In the genomic region with DNA sequence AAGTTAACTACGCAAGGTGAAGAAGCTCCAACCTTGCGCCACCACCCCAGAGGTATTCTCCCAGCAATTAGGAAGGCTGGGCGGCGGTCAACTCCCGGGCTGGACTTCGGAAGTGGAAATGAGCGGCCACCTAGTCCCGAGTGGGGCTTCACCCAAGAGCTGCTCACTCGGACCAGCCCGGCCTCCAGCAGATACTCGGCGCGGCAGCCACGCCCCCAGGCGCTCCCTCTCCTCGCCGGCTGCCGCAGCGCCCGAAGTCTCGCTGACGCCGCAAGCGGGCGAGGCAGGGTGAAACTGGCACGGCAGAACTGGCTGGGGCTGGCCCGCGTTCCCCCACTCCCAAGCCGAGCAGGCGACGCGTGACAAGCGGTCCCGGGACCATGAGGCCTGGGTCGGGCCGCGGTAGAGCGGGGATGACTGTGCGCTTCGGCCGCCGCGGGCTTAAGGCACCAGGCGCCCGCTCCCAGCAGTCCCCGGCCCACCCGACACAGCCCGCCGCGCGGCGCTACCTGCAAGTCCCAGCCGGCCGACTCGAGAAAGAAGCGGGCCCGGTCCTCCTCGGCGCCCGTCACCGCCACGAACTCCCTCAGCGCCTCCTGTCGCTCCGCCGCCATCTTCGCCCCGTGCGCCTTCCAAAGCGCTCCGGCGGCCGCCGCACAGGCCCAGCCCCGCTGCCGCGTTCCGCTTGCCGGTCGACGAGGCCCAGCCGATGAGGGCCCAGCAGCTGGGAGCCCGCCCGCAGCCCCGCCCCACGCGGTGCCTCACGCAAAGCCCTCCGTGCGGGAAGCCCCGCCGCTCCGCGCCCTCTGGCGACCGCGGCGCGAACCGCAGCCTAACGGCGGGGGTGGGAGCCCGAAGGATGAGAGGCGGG, we compare ENCODE assay signal across 1 cellular context.
TF ChIP-seq lines count a peak whose summit lies in the region.

A gene (minus strand): TSS at position 639 of the 871 bp plus-strand sequence. CDS start 25 bp downstream, at position 614.

TF ChIP-seq in HepG2, 621 proteins besides CTCF, POLR2A, EP300 and RAD21 (continued from another document and continues in another):
- TF ChIP-seq, protein P1, sequence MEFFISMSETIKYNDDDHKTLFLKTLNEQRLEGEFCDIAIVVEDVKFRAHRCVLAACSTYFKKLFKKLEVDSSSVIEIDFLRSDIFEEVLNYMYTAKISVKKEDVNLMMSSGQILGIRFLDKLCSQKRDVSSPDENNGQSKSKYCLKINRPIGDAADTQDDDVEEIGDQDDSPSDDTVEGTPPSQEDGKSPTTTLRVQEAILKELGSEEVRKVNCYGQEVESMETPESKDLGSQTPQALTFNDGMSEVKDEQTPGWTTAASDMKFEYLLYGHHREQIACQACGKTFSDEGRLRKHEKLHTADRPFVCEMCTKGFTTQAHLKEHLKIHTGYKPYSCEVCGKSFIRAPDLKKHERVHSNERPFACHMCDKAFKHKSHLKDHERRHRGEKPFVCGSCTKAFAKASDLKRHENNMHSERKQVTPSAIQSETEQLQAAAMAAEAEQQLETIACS (CRISPR knock-in tag; IDR thresholded peaks at IDR 0.05), result peak; percentile 84
- TF ChIP-seq ZNF569 (CRISPR knock-in tag; IDR thresholded peaks at IDR 0.05; ENCODE audit: borderline replicate concordance), result peak; percentile 86; the same call in 1 of the 2 replicates
- TF ChIP-seq SCMH1 (CRISPR knock-in tag; IDR thresholded peaks at IDR 0.05; ENCODE audit: borderline replicate concordance), result no peak
- peak; percentile 85 for TF ChIP-seq ISL2 (CRISPR knock-in tag; IDR thresholded peaks at IDR 0.05)
- TF ChIP-seq ZNF841 (CRISPR knock-in tag; IDR thresholded peaks at IDR 0.05; ENCODE audit: borderline replicate concordance), result peak; percentile 86; the same call in 1 of the 2 replicates
- no peak for TF ChIP-seq ZNF354B (CRISPR knock-in tag; IDR thresholded peaks at IDR 0.05)
- no peak for TF ChIP-seq ZNF652 (CRISPR knock-in tag; IDR thresholded peaks at IDR 0.05; ENCODE audit: borderline replicate concordance, low read depth)
- TF ChIP-seq, protein P2, sequence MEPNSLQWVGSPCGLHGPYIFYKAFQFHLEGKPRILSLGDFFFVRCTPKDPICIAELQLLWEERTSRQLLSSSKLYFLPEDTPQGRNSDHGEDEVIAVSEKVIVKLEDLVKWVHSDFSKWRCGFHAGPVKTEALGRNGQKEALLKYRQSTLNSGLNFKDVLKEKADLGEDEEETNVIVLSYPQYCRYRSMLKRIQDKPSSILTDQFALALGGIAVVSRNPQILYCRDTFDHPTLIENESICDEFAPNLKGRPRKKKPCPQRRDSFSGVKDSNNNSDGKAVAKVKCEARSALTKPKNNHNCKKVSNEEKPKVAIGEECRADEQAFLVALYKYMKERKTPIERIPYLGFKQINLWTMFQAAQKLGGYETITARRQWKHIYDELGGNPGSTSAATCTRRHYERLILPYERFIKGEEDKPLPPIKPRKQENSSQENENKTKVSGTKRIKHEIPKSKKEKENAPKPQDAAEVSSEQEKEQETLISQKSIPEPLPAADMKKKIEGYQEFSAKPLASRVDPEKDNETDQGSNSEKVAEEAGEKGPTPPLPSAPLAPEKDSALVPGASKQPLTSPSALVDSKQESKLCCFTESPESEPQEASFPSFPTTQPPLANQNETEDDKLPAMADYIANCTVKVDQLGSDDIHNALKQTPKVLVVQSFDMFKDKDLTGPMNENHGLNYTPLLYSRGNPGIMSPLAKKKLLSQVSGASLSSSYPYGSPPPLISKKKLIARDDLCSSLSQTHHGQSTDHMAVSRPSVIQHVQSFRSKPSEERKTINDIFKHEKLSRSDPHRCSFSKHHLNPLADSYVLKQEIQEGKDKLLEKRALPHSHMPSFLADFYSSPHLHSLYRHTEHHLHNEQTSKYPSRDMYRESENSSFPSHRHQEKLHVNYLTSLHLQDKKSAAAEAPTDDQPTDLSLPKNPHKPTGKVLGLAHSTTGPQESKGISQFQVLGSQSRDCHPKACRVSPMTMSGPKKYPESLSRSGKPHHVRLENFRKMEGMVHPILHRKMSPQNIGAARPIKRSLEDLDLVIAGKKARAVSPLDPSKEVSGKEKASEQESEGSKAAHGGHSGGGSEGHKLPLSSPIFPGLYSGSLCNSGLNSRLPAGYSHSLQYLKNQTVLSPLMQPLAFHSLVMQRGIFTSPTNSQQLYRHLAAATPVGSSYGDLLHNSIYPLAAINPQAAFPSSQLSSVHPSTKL (CRISPR knock-in tag; IDR thresholded peaks at IDR 0.05), result no peak; the same call in 1 of the 2 replicates
- peak; percentile 93 for TF ChIP-seq MZF1 (CRISPR knock-in tag; IDR thresholded peaks at IDR 0.05; ENCODE audit: borderline replicate concordance)
- TF ChIP-seq, protein P3, sequence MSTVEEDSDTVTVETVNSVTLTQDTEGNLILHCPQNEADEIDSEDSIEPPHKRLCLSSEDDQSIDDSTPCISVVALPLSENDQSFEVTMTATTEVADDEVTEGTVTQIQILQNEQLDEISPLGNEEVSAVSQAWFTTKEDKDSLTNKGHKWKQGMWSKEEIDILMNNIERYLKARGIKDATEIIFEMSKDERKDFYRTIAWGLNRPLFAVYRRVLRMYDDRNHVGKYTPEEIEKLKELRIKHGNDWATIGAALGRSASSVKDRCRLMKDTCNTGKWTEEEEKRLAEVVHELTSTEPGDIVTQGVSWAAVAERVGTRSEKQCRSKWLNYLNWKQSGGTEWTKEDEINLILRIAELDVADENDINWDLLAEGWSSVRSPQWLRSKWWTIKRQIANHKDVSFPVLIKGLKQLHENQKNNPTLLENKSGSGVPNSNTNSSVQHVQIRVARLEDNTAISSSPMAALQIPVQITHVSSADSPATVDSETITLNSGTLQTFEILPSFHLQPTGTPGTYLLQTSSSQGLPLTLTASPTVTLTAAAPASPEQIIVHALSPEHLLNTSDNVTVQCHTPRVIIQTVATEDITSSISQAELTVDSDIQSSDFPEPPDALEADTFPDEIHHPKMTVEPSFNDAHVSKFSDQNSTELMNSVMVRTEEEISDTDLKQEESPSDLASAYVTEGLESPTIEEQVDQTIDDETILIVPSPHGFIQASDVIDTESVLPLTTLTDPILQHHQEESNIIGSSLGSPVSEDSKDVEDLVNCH (CRISPR knock-in tag; IDR thresholded peaks at IDR 0.05), result peak; percentile 44; the same call in 1 of the 2 replicates
- peak; percentile 95 for TF ChIP-seq ZFAT (CRISPR knock-in tag; conservative IDR thresholded peaks at IDR 0.05)
- no peak for TF ChIP-seq FIP1L1 (IDR thresholded peaks at IDR 0.05; ENCODE audit: borderline replicate concordance, insufficient read depth, low read depth, low read length)
- peak; percentile 7; the same call in 1 of the 2 replicates for TF ChIP-seq CEBPG (CRISPR knock-in tag; IDR thresholded peaks at IDR 0.05)
- TF ChIP-seq, protein P4, sequence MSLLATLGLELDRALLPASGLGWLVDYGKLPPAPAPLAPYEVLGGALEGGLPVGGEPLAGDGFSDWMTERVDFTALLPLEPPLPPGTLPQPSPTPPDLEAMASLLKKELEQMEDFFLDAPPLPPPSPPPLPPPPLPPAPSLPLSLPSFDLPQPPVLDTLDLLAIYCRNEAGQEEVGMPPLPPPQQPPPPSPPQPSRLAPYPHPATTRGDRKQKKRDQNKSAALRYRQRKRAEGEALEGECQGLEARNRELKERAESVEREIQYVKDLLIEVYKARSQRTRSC (CRISPR knock-in tag; IDR thresholded peaks at IDR 0.05; ENCODE audit: low read depth), result peak; percentile 88; the same call in 1 of the 2 replicates
- no peak for TF ChIP-seq ZNF496 (CRISPR knock-in tag; IDR thresholded peaks at IDR 0.05; ENCODE audit: insufficient replicate concordance)
- TF ChIP-seq BHLHE40 (IDR thresholded peaks at IDR 0.05; ENCODE audit: low read length), result peak; percentile 73; the same call in 1 of the 2 replicates
- TF ChIP-seq ZNF790 (CRISPR knock-in tag; IDR thresholded peaks at IDR 0.05; ENCODE audit: borderline replicate concordance), result peak; percentile 82; the same call in 1 of the 2 replicates
- TF ChIP-seq ZNF781 (CRISPR knock-in tag; IDR thresholded peaks at IDR 0.05; ENCODE audit: borderline replicate concordance, not compliant biosample characterization), result peak; percentile 86
- peak; percentile 95 for TF ChIP-seq KLF6 (CRISPR knock-in tag; IDR thresholded peaks at IDR 0.05)
- TF ChIP-seq, protein P5, sequence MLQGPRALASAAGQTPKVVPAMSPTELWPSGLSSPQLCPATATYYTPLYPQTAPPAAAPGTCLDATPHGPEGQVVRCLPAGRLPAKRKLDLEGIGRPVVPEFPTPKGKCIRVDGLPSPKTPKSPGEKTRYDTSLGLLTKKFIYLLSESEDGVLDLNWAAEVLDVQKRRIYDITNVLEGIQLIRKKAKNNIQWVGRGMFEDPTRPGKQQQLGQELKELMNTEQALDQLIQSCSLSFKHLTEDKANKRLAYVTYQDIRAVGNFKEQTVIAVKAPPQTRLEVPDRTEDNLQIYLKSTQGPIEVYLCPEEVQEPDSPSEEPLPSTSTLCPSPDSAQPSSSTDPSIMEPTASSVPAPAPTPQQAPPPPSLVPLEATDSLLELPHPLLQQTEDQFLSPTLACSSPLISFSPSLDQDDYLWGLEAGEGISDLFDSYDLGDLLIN (CRISPR knock-in tag; IDR thresholded peaks at IDR 0.05; ENCODE audit: borderline replicate concordance), result no peak; the same call in 1 of the 2 replicates
- TF ChIP-seq GATAD2A (CRISPR knock-in tag; IDR thresholded peaks at IDR 0.05), result no peak
- TF ChIP-seq NFATC3 (CRISPR knock-in tag; IDR thresholded peaks at IDR 0.05), result no peak
- TF ChIP-seq, protein P6, sequence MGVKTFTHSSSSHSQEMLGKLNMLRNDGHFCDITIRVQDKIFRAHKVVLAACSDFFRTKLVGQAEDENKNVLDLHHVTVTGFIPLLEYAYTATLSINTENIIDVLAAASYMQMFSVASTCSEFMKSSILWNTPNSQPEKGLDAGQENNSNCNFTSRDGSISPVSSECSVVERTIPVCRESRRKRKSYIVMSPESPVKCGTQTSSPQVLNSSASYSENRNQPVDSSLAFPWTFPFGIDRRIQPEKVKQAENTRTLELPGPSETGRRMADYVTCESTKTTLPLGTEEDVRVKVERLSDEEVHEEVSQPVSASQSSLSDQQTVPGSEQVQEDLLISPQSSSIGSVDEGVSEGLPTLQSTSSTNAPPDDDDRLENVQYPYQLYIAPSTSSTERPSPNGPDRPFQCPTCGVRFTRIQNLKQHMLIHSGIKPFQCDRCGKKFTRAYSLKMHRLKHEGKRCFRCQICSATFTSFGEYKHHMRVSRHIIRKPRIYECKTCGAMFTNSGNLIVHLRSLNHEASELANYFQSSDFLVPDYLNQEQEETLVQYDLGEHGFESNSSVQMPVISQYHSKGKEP (CRISPR knock-in tag; IDR thresholded peaks at IDR 0.05), result peak; percentile 83; the same call in 1 of the 2 replicates
- peak; percentile 91 for TF ChIP-seq ADNP (CRISPR knock-in tag; IDR thresholded peaks at IDR 0.05)
- TF ChIP-seq, protein P7, sequence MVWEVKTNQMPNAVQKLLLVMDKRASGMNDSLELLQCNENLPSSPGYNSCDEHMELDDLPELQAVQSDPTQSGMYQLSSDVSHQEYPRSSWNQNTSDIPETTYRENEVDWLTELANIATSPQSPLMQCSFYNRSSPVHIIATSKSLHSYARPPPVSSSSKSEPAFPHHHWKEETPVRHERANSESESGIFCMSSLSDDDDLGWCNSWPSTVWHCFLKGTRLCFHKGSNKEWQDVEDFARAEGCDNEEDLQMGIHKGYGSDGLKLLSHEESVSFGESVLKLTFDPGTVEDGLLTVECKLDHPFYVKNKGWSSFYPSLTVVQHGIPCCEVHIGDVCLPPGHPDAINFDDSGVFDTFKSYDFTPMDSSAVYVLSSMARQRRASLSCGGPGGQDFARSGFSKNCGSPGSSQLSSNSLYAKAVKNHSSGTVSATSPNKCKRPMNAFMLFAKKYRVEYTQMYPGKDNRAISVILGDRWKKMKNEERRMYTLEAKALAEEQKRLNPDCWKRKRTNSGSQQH (CRISPR knock-in tag; IDR thresholded peaks at IDR 0.05; ENCODE audit: low read depth), result peak; percentile 98
- no peak; a peak in 1 of 4 replicates for TF ChIP-seq NR2F1 (CRISPR knock-in tag; IDR thresholded peaks at IDR 0.05)
- TF ChIP-seq RCOR2 (CRISPR knock-in tag; IDR thresholded peaks at IDR 0.05), result no peak
- TF ChIP-seq ISX (CRISPR knock-in tag; conservative IDR thresholded peaks at IDR 0.05), result peak; percentile 95
- TF ChIP-seq, protein P8, sequence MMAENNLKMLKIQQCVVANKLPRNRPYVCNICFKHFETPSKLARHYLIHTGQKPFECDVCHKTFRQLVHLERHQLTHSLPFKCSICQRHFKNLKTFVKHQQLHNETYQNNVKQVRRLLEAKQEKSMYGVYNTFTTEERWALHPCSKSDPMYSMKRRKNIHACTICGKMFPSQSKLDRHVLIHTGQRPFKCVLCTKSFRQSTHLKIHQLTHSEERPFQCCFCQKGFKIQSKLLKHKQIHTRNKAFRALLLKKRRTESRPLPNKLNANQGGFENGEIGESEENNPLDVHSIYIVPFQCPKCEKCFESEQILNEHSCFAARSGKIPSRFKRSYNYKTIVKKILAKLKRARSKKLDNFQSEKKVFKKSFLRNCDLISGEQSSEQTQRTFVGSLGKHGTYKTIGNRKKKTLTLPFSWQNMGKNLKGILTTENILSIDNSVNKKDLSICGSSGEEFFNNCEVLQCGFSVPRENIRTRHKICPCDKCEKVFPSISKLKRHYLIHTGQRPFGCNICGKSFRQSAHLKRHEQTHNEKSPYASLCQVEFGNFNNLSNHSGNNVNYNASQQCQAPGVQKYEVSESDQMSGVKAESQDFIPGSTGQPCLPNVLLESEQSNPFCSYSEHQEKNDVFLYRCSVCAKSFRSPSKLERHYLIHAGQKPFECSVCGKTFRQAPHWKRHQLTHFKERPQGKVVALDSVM (CRISPR knock-in tag; IDR thresholded peaks at IDR 0.05), result no peak
- peak; percentile 97 for TF ChIP-seq MEIS2 (CRISPR knock-in tag; IDR thresholded peaks at IDR 0.05)
- TF ChIP-seq ZNF775 (CRISPR knock-in tag; IDR thresholded peaks at IDR 0.05; ENCODE audit: borderline replicate concordance), result peak; percentile 91; the same call in 1 of the 2 replicates
- peak; percentile 96 for TF ChIP-seq ERF (CRISPR knock-in tag; IDR thresholded peaks at IDR 0.05)
- TF ChIP-seq, protein P9, sequence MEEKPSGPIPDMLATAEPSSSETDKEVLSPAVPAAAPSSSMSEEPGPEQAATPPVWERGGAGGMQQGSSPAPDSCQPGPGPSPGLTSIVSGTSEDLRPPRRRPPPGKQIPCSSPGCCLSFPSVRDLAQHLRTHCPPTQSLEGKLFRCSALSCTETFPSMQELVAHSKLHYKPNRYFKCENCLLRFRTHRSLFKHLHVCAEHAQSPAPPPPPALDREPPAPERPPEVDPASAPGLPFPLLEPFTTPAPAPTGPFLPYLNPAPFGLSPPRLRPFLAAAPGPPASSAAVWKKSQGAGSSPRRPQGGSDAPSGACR (CRISPR knock-in tag; IDR thresholded peaks at IDR 0.05), result peak; percentile 83; the same call in 1 of the 2 replicates
- no peak for TF ChIP-seq ATRX (CRISPR knock-in tag; IDR thresholded peaks at IDR 0.05; ENCODE audit: borderline replicate concordance)
